Comparison of ENCODE assay signal across 1 cellular context in genomic region chr20:34105978-34106675, GRCh38.
TF ChIP-seq lines count a peak whose summit lies in the region.

No MANE protein-coding gene starts in this region.

TF ChIP-seq in WTC11, 78 proteins besides CTCF, POLR2A, EP300 and RAD21 (continued from another document):
- no peak for TF ChIP-seq E2F1 (CRISPR knock-in tag; IDR thresholded peaks at IDR 0.05)
- TF ChIP-seq FOXK1 (CRISPR knock-in tag; IDR thresholded peaks at IDR 0.05): no peak
- TF ChIP-seq HMGXB4 (CRISPR knock-in tag; IDR thresholded peaks at IDR 0.05): no peak
- no peak for TF ChIP-seq NFYB (CRISPR knock-in tag; conservative IDR thresholded peaks at IDR 0.05; ENCODE audit: low read depth)
- TF ChIP-seq PRRX2 (CRISPR knock-in tag; IDR thresholded peaks at IDR 0.05): no peak
- TF ChIP-seq CBFB (CRISPR knock-in tag; IDR thresholded peaks at IDR 0.05; ENCODE audit: low read depth): no peak
- TF ChIP-seq EMX1 (CRISPR knock-in tag; IDR thresholded peaks at IDR 0.05): no peak
- TF ChIP-seq ZNF396 (CRISPR knock-in tag; IDR thresholded peaks at IDR 0.05; ENCODE audit: borderline replicate concordance): no peak
- no peak for TF ChIP-seq FOXJ3 (CRISPR knock-in tag; IDR thresholded peaks at IDR 0.05; ENCODE audit: borderline replicate concordance)
- TF ChIP-seq SMAD4 (CRISPR knock-in tag; IDR thresholded peaks at IDR 0.05): no peak
- TF ChIP-seq ZNF425 (CRISPR knock-in tag; conservative IDR thresholded peaks at IDR 0.05): no peak
TF ChIP-seq in WTC11: peak in this region for 0.
